ENCODE assay signal across 8 cellular contexts in genomic region chr3:9732753-9733115, GRCh38. TPM values are rescaled to one million over a fixed set of nuclear protein-coding genes. Genes with fewer than 3 reads are reported as not detected.
DNase-seq lines count a peak whose midpoint lies in the region; ATAC-seq and TF ChIP-seq lines count a peak whose summit lies in the region.

No MANE protein-coding gene starts in this region.

- H3K27me3 ChIP-seq in mucosa of rectum (ENCODE audit: control insufficient read depth in 2 of 2, insufficient read depth in 2 of 2, low read length in 2 of 2) (no peaks in the 10 kb centered on the region), aorta (ENCODE audit: control insufficient read depth in 1 of 2, insufficient read depth in 2 of 2, low read length in 1 of 2) (no peaks in the 10 kb centered on the region)

- H3K27me3 Mint-ChIP-seq in IgD-negative memory B cell (no peaks in the 10 kb centered on the region), chondrocyte (ENCODE audit: low read depth) (no peaks in the 10 kb centered on the region)

- peaks cover 28 to 31% of the 10 kb centered on the region in 2 donors for H3K36me3 ChIP-seq in mucosa of rectum (ENCODE audit: control insufficient read depth in 2 of 2, insufficient read depth in 2 of 2, low read length in 2 of 2)
- H3K36me3 ChIP-seq in aorta (ENCODE audit: control insufficient read depth in 1 of 2, insufficient read depth in 2 of 2, low read length in 1 of 2) = no peaks in the 10 kb centered on the region

- ATAC-seq in aorta (ENCODE audit: low FRiP score) = no peak
- no peak for ATAC-seq in GM18907 (IDR thresholded peaks at IDR 0.05; ENCODE audit: unreplicated experiment)

- H3K4me3 ChIP-seq in mucosa of rectum (ENCODE audit: low read length in 2 of 2) (peak overlapping the region; percentile 79 to 84), aorta (ENCODE audit: low read length in 2 of 2) (no peak overlapping the region)

- H3K4me1 ChIP-seq in mucosa of rectum (ENCODE audit: control insufficient read depth in 2 of 2, insufficient read depth in 2 of 2, low read length in 2 of 2) = peaks cover 15 to 16% of the 10 kb centered on the region in 2 donors
- H3K4me1 ChIP-seq in aorta (ENCODE audit: control insufficient read depth in 1 of 2, insufficient read depth in 2 of 2, low read length in 2 of 2) = no peaks in the 10 kb centered on the region

- TF ChIP-seq CTCF in chondrocyte (IDR thresholded peaks at IDR 0.05) = no peak

- H3K36me3 Mint-ChIP-seq in IgD-negative memory B cell = peaks cover 5% of the 10 kb centered on the region
- H3K36me3 Mint-ChIP-seq in chondrocyte (ENCODE audit: low read depth) = peaks cover 10% of the 10 kb centered on the region

- intact Hi-C loops in aorta (cut with DNase I) = loop anchor here in 1 of 2 donors (5.0 kb wide), 1 partner anchor 200 kb away; the partner anchor contains the start of gene CRELD1

- H3K9me3 ChIP-seq in mucosa of rectum (ENCODE audit: control insufficient read depth in 2 of 2, low read length in 2 of 2) (no peaks in the 10 kb centered on the region), aorta (ENCODE audit: control insufficient read depth, low read length) (no peaks in the 10 kb centered on the region)

- DNase-seq in AG08396 (ENCODE audit: low spot score) = peak; percentile 54
- no peak for DNase-seq in chondrocyte (ENCODE audit: low spot score)
- no peak for DNase-seq in aorta
- DNase-seq in activated CD4-positive, alpha-beta T cell treated with anti-CD3 and anti-CD28 coated beads for 4 hours = no peak
- DNase-seq in NOMO-1 treated with DMSO at 0.1 percent for 48 hours (lab: John Stamatoyannopoulos, UW; ENCODE audit: unreplicated experiment) = no peak

- peak overlapping the region; percentile 43 to 84 for H3K9ac ChIP-seq in mucosa of rectum (ENCODE audit: low read depth in 1 of 2, low read length in 2 of 2)

- 35 to 40% methylated on average over 6 of the region's 6 CpGs for WGBS in aorta, 2 donors

- H3K4me3 Mint-ChIP-seq in IgD-negative memory B cell = peak overlapping the region; percentile 82 to 96 (median 94)
- peak overlapping the region; percentile 87 for H3K4me3 Mint-ChIP-seq in chondrocyte (ENCODE audit: unreplicated experiment)

- H3K4me1 Mint-ChIP-seq in IgD-negative memory B cell (peaks cover 20 to 37% (median 32%) of the 10 kb centered on the region in 3 donors), chondrocyte (ENCODE audit: low read depth) (peaks cover 28% of the 10 kb centered on the region)

- H3K27ac ChIP-seq in mucosa of rectum (ENCODE audit: low read depth in 2 of 2, low read length in 2 of 2) (no peak overlapping the region), aorta (ENCODE audit: low read depth in 1 of 2, low read length in 2 of 2) (no peak overlapping the region)

- H3K9me3 Mint-ChIP-seq in IgD-negative memory B cell (no peaks in the 10 kb centered on the region), chondrocyte (ENCODE audit: low read depth) (no peaks in the 10 kb centered on the region)

- H3K27ac Mint-ChIP-seq in IgD-negative memory B cell (peak overlapping the region; percentile 94 to 96 (median 94)), chondrocyte (ENCODE audit: unreplicated experiment) (peak overlapping the region; percentile 68)

RNA-seq across cellular contexts. Expression of gene BRPF1, which starts 1.2 kb away (rescaled TPM):
- polyA plus RNA-seq in IgD-negative memory B cell (14.2 TPM), aorta (1 to 10 TPM; 4.1 to 6.6 TPM)
- total RNA-seq in chondrocyte (14.6 to 18.8 TPM (median 15.5 TPM) in 3 replicates), aorta (10 to 100 TPM; 16.6 to 17.6 TPM)

RNA-seq across cellular contexts. Expression of gene OGG1, which starts 17.0 kb away (rescaled TPM):
- polyA plus RNA-seq in IgD-negative memory B cell (20.7 TPM), aorta (10 to 100 TPM; 15.7 to 25.9 TPM)
- total RNA-seq in chondrocyte (23.8 to 26.7 TPM (median 24.2 TPM) in 3 replicates), aorta (10 to 100 TPM; 25.8 to 32.6 TPM)

RNA-seq across cellular contexts. Expression of gene CPNE9, which starts 29.1 kb away (rescaled TPM):
- polyA plus RNA-seq in IgD-negative memory B cell (not detected), aorta (not detected)
- total RNA-seq in chondrocyte (not detected in 3 replicates), aorta (not detected)

RNA-seq across cellular contexts. Expression of gene CAMK1, which starts 37.0 kb away (rescaled TPM):
- polyA plus RNA-seq in IgD-negative memory B cell = 0.65 TPM
- 9.7 to 20.9 TPM (median 19.3 TPM) in 3 replicates for total RNA-seq in chondrocyte
- 10 to 100 TPM; 31.4 to 40.2 TPM for total RNA-seq in aorta
- 10 to 100 TPM; 24.7 to 58.0 TPM for polyA plus RNA-seq in aorta

RNA-seq across cellular contexts. Expression of gene TADA3, which starts 59.5 kb away (rescaled TPM):
- polyA plus RNA-seq in IgD-negative memory B cell (52.6 TPM), aorta (10 to 100 TPM; 50.4 to 52.0 TPM)
- total RNA-seq in chondrocyte (42.2 to 69.9 TPM (median 69.6 TPM) in 3 replicates), aorta (10 to 100 TPM; 44.9 to 48.3 TPM)

Comparison
In these comparisons a context has a peak if more than half of its experiments do, and no peak if none do; other contexts are left out.
1. H3K4me3 ChIP-seq: peak in mucosa of rectum (2 of 2); none in aorta (0 of 2).